Comparison of ENCODE assay signal across 28 cellular contexts in genomic region chr13:45828253-45828968, GRCh38. TPM values are rescaled to one million over a fixed set of nuclear protein-coding genes. Genes with fewer than 3 reads are reported as not detected.
DNase-seq lines count a peak whose midpoint lies in the region; ATAC-seq and TF ChIP-seq lines count a peak whose summit lies in the region.
"Had no signal": no experiment of that assay in that cellular context is flagged by ENCODE, and none has a peak within 500 bp of the region (broad histone marks: within the 10 kb centered on the region; RNA-seq: fewer than 3 reads in every experiment).

No MANE protein-coding gene starts in this region.

- peak overlapping the region; percentile 74 for H3K4me2 ChIP-seq in BLaER1

- TF ChIP-seq CTCF in coronary artery (IDR thresholded peaks at IDR 0.05) (no peak), sigmoid colon (IDR thresholded peaks at IDR 0.05) (no peak)

- no peaks in the 10 kb centered on the region for H3K27me3 ChIP-seq in BLaER1
- H3K27me3 ChIP-seq in HUES64 (ENCODE audit: insufficient read depth, low read length), result no peaks in the 10 kb centered on the region
- H3K27me3 ChIP-seq in NT2/D1 (ENCODE audit: insufficient read depth, insufficient read length), result no peaks in the 10 kb centered on the region
- no peaks in the 10 kb centered on the region for H3K27me3 ChIP-seq in sigmoid colon
- H3K27me3 ChIP-seq: uterus had no signal

- intact Hi-C loops in sigmoid colon (cut with DNase I), result no loop called here

- no peaks in the 10 kb centered on the region for H4K20me1 ChIP-seq in BLaER1

- no peak overlapping the region for H3K9ac ChIP-seq in BLaER1
- H3K9ac ChIP-seq in HUES64 (ENCODE audit: low read depth, low read length), result no peak overlapping the region
- H3K9ac ChIP-seq in NT2/D1 (ENCODE audit: insufficient read length, low read depth), result no peak overlapping the region

- H3K36me3 ChIP-seq in BLaER1 (no peaks in the 10 kb centered on the region), HUES64 (ENCODE audit: insufficient read depth, low read length) (no peaks in the 10 kb centered on the region), NT2/D1 (ENCODE audit: insufficient read depth, insufficient read length, low read length) (no peaks in the 10 kb centered on the region), sigmoid colon (no peaks in the 10 kb centered on the region)
- H3K36me3 ChIP-seq: thoracic aorta, uterus had no signal

- H3K27ac ChIP-seq in BLaER1, result no peak overlapping the region
- peak overlapping the region; percentile 59; the same call in 1 of the 2 replicates for H3K27ac ChIP-seq in HUES64 (ENCODE audit: low read depth, low read length)
- H3K27ac ChIP-seq in coronary artery, result no peak overlapping the region
- H3K27ac ChIP-seq in sigmoid colon, result no peak overlapping the region
- H3K27ac ChIP-seq: thoracic aorta, uterus had no signal

- no peak overlapping the region for H3K4me3 ChIP-seq in BLaER1
- no peak overlapping the region for H3K4me3 ChIP-seq in HUES64 (ENCODE audit: low read length)
- H3K4me3 ChIP-seq in NT2/D1 (ENCODE audit: insufficient read length, low read depth), result no peak overlapping the region
- H3K4me3 ChIP-seq in coronary artery, result no peak overlapping the region
- H3K4me3 ChIP-seq in sigmoid colon, result no peak overlapping the region
- H3K4me3 ChIP-seq: mucosa of descending colon, thoracic aorta, uterus had no signal

- peaks cover 56% of the 10 kb centered on the region for H3K4me1 ChIP-seq in BLaER1
- H3K4me1 ChIP-seq in HUES64 (ENCODE audit: insufficient read depth, low read length), result peaks cover 12% of the 10 kb centered on the region
- H3K4me1 ChIP-seq in NT2/D1 (ENCODE audit: insufficient read depth, insufficient read length), result no peaks in the 10 kb centered on the region
- peaks cover 0 to 4% (median 2%) of the 10 kb centered on the region in 4 donors for H3K4me1 ChIP-seq in sigmoid colon
- H3K4me1 ChIP-seq: uterus had no signal

- no peak for TF ChIP-seq EP300 in sigmoid colon (IDR thresholded peaks at IDR 0.05)

- peak; percentile 55 for DNase-seq in NT2/D1 (ENCODE audit: low read depth, low spot score)
- DNase-seq in coronary artery (ENCODE audit: low spot score), result peak; percentile 8
- DNase-seq in C1 segment of cervical spinal cord (lab: John Stamatoyannopoulos, UW), result no peak
- no peak for DNase-seq in sigmoid colon
- DNase-seq in SK-N-DZ (ENCODE audit: low spot score), result no peak
- DNase-seq: activated CD4-positive, CD25-positive, alpha-beta regulatory T cell treated with anti-CD3 and anti-CD28 coated beads, Interleukin-2, amount 50 U/mL, for 72 hours; activated effector memory CD4-positive, alpha-beta T cell treated with Interleukin-2 at 50 U/mL for 16 hours; activated naive CD8-positive, alpha-beta T cell treated with anti-CD3 and anti-CD28 coated beads for 36 hours; activated T-cell treated with anti-CD3 and anti-CD28 coated beads for 4 hours; aorta; GF-D8; mucosa of descending colon; NCI-H1092 treated with DMSO at 0.1 percent for 48 hours; NCI-H2029 treated with DMSO at 0.1 percent for 48 hours; NCI-H774; PC-3; retina; small intestine; uterus had no signal

- H3K9me3 ChIP-seq in BLaER1 (no peaks in the 10 kb centered on the region), HUES64 (ENCODE audit: insufficient read depth, low read depth, low read length) (no peaks in the 10 kb centered on the region), NT2/D1 (ENCODE audit: insufficient read depth, low read length) (no peaks in the 10 kb centered on the region), sigmoid colon (no peaks in the 10 kb centered on the region)
- H3K9me3 ChIP-seq: mucosa of descending colon, thoracic aorta, uterus had no signal

- TF ChIP-seq POLR2A in sigmoid colon (IDR thresholded peaks at IDR 0.05), result no peak

- ATAC-seq in activated CD4-positive, CD25-positive, alpha-beta regulatory T cell treated with anti-CD3 and anti-CD28 coated beads, Interleukin-2, amount 50 U/mL, for 24 hours, result no peak
- ATAC-seq: HCT116; mucosa of descending colon; natural killer cell treated with Interleukin-12 subunit alpha and Interleukin-12 subunit beta and Interleukin-15 and Interleukin-18, amount 100 ng/mL, for 72 hours; PC-3 had no signal

- WGBS in HUES64, result 77% methylated on average over 6 of the region's 6 CpGs
- WGBS in sigmoid colon, 2 donors, result 73 to 81% methylated on average over 6 of the region's 6 CpGs

RNA-seq across cellular contexts. Expression of gene SIAH3, which starts 23.1 kb away (rescaled TPM):
- polyA plus RNA-seq in HUES64 (2013, experiment 1 of 2), result 0.05 TPM
- polyA plus RNA-seq in HUES64 (2013, experiment 2 of 2), result not detected
- total RNA-seq in sigmoid colon, result not detected
- under 1 TPM in 1 of 3 donors, not detected in 2; 0.01 TPM for polyA plus RNA-seq in sigmoid colon
- 1.6 TPM in 2 replicates for polyA plus RNA-seq in SK-N-DZ (2014; cell fraction: cytosol; rRNA removed)
- 0.85 and 2.0 TPM in 2 replicates for polyA plus RNA-seq in SK-N-DZ (2014; cell fraction: nucleus; rRNA removed)
- total RNA-seq: cardiac septum; LHCN-M2; lung microvascular endothelial cell; natural killer cell treated with Interleukin-12 subunit alpha and Interleukin-12 subunit beta and Interleukin-15 and Interleukin-18, amount 100 ng/mL, for 72 hours; PC-3; thoracic aorta had no signal

Comparison
In these comparisons a context has a peak if more than half of its experiments do, and no peak if none do; other contexts are left out.
1. DNase-seq: peak in NT2/D1 (single experiment) and coronary artery (single experiment); none in C1 segment of cervical spinal cord (0 of 14), sigmoid colon (single experiment) and SK-N-DZ (single experiment).